In the genomic region with DNA sequence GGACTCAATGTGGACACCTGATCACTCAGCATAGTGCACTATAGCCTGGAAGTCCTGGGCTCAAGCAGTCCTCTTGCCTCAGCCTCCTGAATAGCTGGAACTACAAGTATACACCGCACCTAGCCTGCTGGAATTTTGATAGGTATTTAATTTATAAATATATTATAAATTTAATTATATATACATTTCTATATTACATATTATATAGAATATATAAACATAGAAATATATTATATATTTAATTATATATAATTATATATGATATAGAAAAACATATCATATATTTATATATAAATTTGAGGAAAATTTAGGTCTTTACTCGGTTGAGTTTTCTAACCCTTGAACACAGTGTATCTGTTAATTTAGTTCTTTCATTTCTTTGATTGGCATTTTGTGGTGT, we compare ENCODE assay signal across 28 cellular contexts.
"Had no signal": no experiment of that assay in that cellular context is flagged by ENCODE, and none has a peak within 500 bp of the region (broad histone marks: within the 10 kb centered on the region; RNA-seq: fewer than 3 reads in every experiment).

No MANE protein-coding gene starts in this region.

- H3K27ac Mint-ChIP-seq: naive thymus-derived CD4-positive, alpha-beta T cell; natural killer cell; nephron; progenitor cell of endocrine pancreas; stimulated activated effector memory CD8-positive, alpha-beta T cell treated with anti-CD3 and anti-CD28 coated beads, Interleukin-12 subunit alpha, Interleukin-12 subunit beta, amount 100 ng/mL, for 72 hours; stimulated activated naive B cell treated with anti-CD40 and anti-IgM and Interleukin-4, amounts not matched to agents 10 μg/mL and 1 μg/mL and 100 μg/mL, for 72 hours; stimulated activated naive CD8-positive, alpha-beta T cell treated with anti-CD3 and anti-CD28 coated beads, Interleukin-15, Interleukin-2, amounts not matched to agents 100 ng/mL and 50 ng/mL, for 24 hours had no signal

- H3K4me3 ChIP-seq: psoas muscle, right lobe of liver, sigmoid colon, stomach, thoracic aorta, thyroid gland, tibial nerve, upper lobe of left lung had no signal

- H3K27me3 Mint-ChIP-seq: progenitor cell of endocrine pancreas had no signal

- H3K4me1 ChIP-seq: parathyroid adenoma, psoas muscle, right lobe of liver, sigmoid colon, stomach, thyroid gland, tibial nerve, upper lobe of left lung had no signal

- H3K27ac ChIP-seq: neutrophil, parathyroid adenoma, psoas muscle, right lobe of liver, sigmoid colon, stomach, thoracic aorta, thyroid gland, tibial nerve, upper lobe of left lung had no signal

- ATAC-seq: naive thymus-derived CD4-positive, alpha-beta T cell; natural killer cell; psoas muscle; right cardiac atrium; right lobe of liver; stimulated activated effector memory CD8-positive, alpha-beta T cell treated with anti-CD3 and anti-CD28 coated beads, Interleukin-12 subunit alpha, Interleukin-12 subunit beta, amount 100 ng/mL, for 72 hours; stimulated activated naive B cell treated with anti-CD40 and anti-IgM and Interleukin-4, amounts not matched to agents 10 μg/mL and 1 μg/mL and 100 μg/mL, for 72 hours had no signal

- DNase-seq: naive thymus-derived CD4-positive, alpha-beta T cell; natural killer cell; nucleus accumbens; posterior cingulate gyrus; psoas muscle; right cardiac atrium; right lobe of liver; sigmoid colon; small intestine; stimulated activated CD4-positive, alpha-beta T cell treated with anti-CD3 and anti-CD28 coated beads, Interleukin-15, amount 100 ng/mL, for 24 hours; stimulated activated CD4-positive, alpha-beta T cell treated with anti-CD3 and anti-CD28 coated beads, Interleukin-2, amount 100 ng/mL, for 24 hours; stimulated activated CD4-positive, alpha-beta T cell treated with anti-CD3 and anti-CD28 coated beads, Interleukin-2, amount 100 ng/mL, for 48 hours; stimulated activated CD4-positive, alpha-beta T cell treated with anti-CD3 and anti-CD28 coated beads, Interleukin-4, amount 100 ng/mL, for 24 hours; stimulated activated naive B cell treated with anti-CD40 and anti-IgM and Interleukin-4, amounts not matched to agents 10 μg/mL and 1 μg/mL and 100 μg/mL, for 72 hours; stimulated activated naive CD4-positive, alpha-beta T cell treated with Interleukin-2 at 50 U/mL for 16 hours; stomach; thyroid gland; trophoblast cell; upper lobe of left lung had no signal

- H3K79me2 ChIP-seq: parathyroid adenoma had no signal

- H3K36me3 ChIP-seq: neutrophil, right lobe of liver, sigmoid colon, stomach, thoracic aorta, thyroid gland, tibial nerve, upper lobe of left lung had no signal

- H3K36me3 Mint-ChIP-seq: naive thymus-derived CD4-positive, alpha-beta T cell; natural killer cell; stimulated activated effector memory CD8-positive, alpha-beta T cell treated with anti-CD3 and anti-CD28 coated beads, Interleukin-12 subunit alpha, Interleukin-12 subunit beta, amount 100 ng/mL, for 72 hours; stimulated activated naive B cell treated with anti-CD40 and anti-IgM and Interleukin-4, amounts not matched to agents 10 μg/mL and 1 μg/mL and 100 μg/mL, for 72 hours had no signal

- H3K4me3 Mint-ChIP-seq: naive thymus-derived CD4-positive, alpha-beta T cell; natural killer cell; nephron; stimulated activated effector memory CD8-positive, alpha-beta T cell treated with anti-CD3 and anti-CD28 coated beads, Interleukin-12 subunit alpha, Interleukin-12 subunit beta, amount 100 ng/mL, for 72 hours; stimulated activated naive B cell treated with anti-CD40 and anti-IgM and Interleukin-4, amounts not matched to agents 10 μg/mL and 1 μg/mL and 100 μg/mL, for 72 hours; stimulated activated naive CD8-positive, alpha-beta T cell treated with anti-CD3 and anti-CD28 coated beads, Interleukin-15, Interleukin-2, amounts not matched to agents 100 ng/mL and 50 ng/mL, for 24 hours had no signal

- H3K9me3 ChIP-seq: neutrophil, psoas muscle, right lobe of liver, sigmoid colon, stomach, thoracic aorta, thyroid gland, tibial nerve, upper lobe of left lung had no signal

- H3K4me1 Mint-ChIP-seq: natural killer cell; nephron; stimulated activated effector memory CD8-positive, alpha-beta T cell treated with anti-CD3 and anti-CD28 coated beads, Interleukin-12 subunit alpha, Interleukin-12 subunit beta, amount 100 ng/mL, for 72 hours had no signal

- H3K9me3 Mint-ChIP-seq: naive thymus-derived CD4-positive, alpha-beta T cell; natural killer cell; nephron; stimulated activated effector memory CD8-positive, alpha-beta T cell treated with anti-CD3 and anti-CD28 coated beads, Interleukin-12 subunit alpha, Interleukin-12 subunit beta, amount 100 ng/mL, for 72 hours; stimulated activated naive CD8-positive, alpha-beta T cell treated with anti-CD3 and anti-CD28 coated beads, Interleukin-15, Interleukin-2, amounts not matched to agents 100 ng/mL and 50 ng/mL, for 24 hours had no signal

- H2AFZ ChIP-seq: parathyroid adenoma had no signal

- FAIRE-seq: urothelium cell line had no signal

- H3K27me3 ChIP-seq: neutrophil, right lobe of liver, sigmoid colon, stomach, thyroid gland, tibial nerve, upper lobe of left lung had no signal
